30 cellular contexts compared by ENCODE assay signal in the genomic region with DNA sequence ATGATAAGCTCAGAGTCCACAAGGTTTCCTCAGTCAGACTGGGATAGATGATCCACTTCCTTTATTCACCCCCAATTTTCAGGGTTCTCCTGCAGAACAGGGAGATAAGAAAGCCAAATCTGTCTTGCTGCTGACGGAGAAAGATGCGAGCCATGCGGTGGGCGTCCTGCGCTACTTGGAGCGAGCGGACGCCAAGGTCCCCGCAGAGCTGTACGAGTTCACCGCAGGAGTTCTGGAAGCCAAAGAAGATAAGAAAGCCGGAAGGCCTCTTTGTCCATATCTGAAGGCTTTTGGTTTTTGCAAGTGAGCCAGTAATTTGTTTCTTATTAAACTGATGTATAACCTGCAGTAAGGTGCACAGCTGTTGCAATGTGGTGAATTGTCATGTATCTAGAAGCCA.
"Had no signal": no experiment of that assay in that cellular context is flagged by ENCODE, and none has a peak within 500 bp of the region (broad histone marks: within the 10 kb centered on the region; RNA-seq: fewer than 3 reads in every experiment).

No MANE protein-coding gene starts in this region.

- H3K36me3 ChIP-seq: adrenal gland, esophagus muscularis mucosa, gastrocnemius medialis, heart left ventricle had no signal

- H3K9me3 ChIP-seq: adrenal gland, body of pancreas, esophagus muscularis mucosa, gastrocnemius medialis, heart left ventricle had no signal

- H3K27ac ChIP-seq: adrenal gland, body of pancreas, esophagus muscularis mucosa, foreskin keratinocyte, gastrocnemius medialis, heart left ventricle, VCaP had no signal

- H3K27me3 ChIP-seq: adrenal gland, body of pancreas, esophagus muscularis mucosa, foreskin keratinocyte, gastrocnemius medialis had no signal

- ATAC-seq: activated naive CD8-positive, alpha-beta T cell treated with anti-CD3 and anti-CD28 coated beads, Interleukin-2, amount 50 U/mL, for 24 hours; activated T-cell treated with anti-CD3 and anti-CD28 coated beads, Interleukin-2, amount 50 U/mL, for 4 hours; activated T-helper 17 cell treated with anti-CD3 and anti-CD28 coated beads, Interleukin-2, amount 50 U/mL, for 72 hours; body of pancreas; effector memory CD8-positive, alpha-beta T cell; foreskin keratinocyte; gastrocnemius medialis; heart left ventricle; WTC11 had no signal

- H3K4me3 ChIP-seq: adrenal gland, body of pancreas, esophagus muscularis mucosa, gastrocnemius medialis, heart left ventricle had no signal

- DNase-seq: activated CD4-positive, alpha-beta memory T cell treated with anti-CD3 and anti-CD28 coated beads, Interleukin-2, amount 10 ng/mL, durations not matched to agents 7 days and 5 days; activated CD4-positive, alpha-beta T cell treated with anti-CD3 and anti-CD28 coated beads for 1 hour; activated CD4-positive, alpha-beta T cell treated with anti-CD3 and anti-CD28 coated beads for 4 hours; activated CD4-positive, alpha-beta T cell treated with anti-CD3 and anti-CD28 coated beads, Interleukin-2, amount 10 ng/mL, durations not matched to agents 7 days and 5 days; activated CD4-positive, alpha-beta T cell treated with anti-CD3 and anti-CD28 coated beads, Interleukin-2, amount 50 U/mL, for 4 hours; activated effector memory CD4-positive, alpha-beta T cell treated with Interleukin-2 at 50 U/mL for 16 hours; activated gamma-delta T cell treated with Interleukin-2 at 50 U/mL for 16 hours; activated naive CD4-positive, alpha-beta T cell treated with Interleukin-2 at 50 U/mL for 16 hours; activated naive CD8-positive, alpha-beta T cell treated with anti-CD3 and anti-CD28 coated beads for 36 hours; activated naive CD8-positive, alpha-beta T cell treated with anti-CD3 and anti-CD28 coated beads, Interleukin-2, amount 50 U/mL, for 24 hours; activated T-cell treated with anti-CD3 and anti-CD28 coated beads, Interleukin-2, amount 50 U/mL, for 4 hours; adrenal gland; amygdala; aorta; body of pancreas; caudate nucleus; cortex of kidney; dermis blood vessel endothelial cell; effector CD4-positive, alpha-beta T cell; effector memory CD8-positive, alpha-beta T cell; erythroblast; foreskin keratinocyte; gastrocnemius medialis; glutamatergic neuron; heart left ventricle; T-helper 2 cell had no signal

- H3K4me1 ChIP-seq: adrenal gland, body of pancreas, esophagus muscularis mucosa, foreskin keratinocyte, gastrocnemius medialis, heart left ventricle had no signal
